ENCODE assay signal across 8 cellular contexts in the genomic region with DNA sequence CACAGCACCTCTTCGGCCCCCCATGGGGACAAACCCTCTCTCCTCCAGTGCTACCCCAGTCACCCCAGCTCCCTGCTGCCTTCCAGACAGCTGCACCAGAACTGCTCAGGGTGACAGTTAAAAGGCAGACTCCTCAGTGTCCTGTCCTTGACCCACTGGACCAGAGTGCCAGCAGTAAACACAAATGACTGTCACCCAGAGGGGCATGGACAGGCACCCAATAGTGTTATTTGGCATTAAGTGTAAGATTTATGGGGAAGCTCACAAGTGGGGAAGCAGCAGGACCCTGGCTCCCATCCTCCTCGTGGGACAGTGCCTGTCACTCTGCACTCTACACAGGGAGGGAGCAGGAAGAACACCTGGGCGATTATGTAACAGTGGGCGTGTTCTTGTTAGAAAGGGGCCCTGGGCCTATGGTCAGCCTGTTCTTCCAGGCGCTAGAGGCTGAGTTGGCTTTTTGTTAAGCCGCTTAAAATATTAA.
DNase-seq lines count a peak whose midpoint lies in the region; TF ChIP-seq lines count a peak whose summit lies in the region.

No MANE protein-coding gene starts in this region.

- TF ChIP-seq CTCF in foreskin fibroblast (IDR thresholded peaks at IDR 0.05; ENCODE audit: low read depth, low read length) = no peak

- H3K36me3 ChIP-seq in duodenal mucosa (ENCODE audit: control insufficient read depth in 1 of 2, insufficient read depth in 2 of 2, low read length in 2 of 2) = peaks cover 24 to 44% of the 10 kb centered on the region in 2 donors
- H3K36me3 ChIP-seq in rectal smooth muscle tissue (ENCODE audit: control insufficient read depth, insufficient read depth, low read length) = peaks cover 19% of the 10 kb centered on the region

- H3K4me3 ChIP-seq in duodenal mucosa (ENCODE audit: low read depth in 1 of 2, low read length in 2 of 2) = peak overlapping the region in 1 of 2 donors; percentile 1
- no peak overlapping the region for H3K4me3 ChIP-seq in rectal smooth muscle tissue (ENCODE audit: low read length)
- no peak overlapping the region for H3K4me3 ChIP-seq in foreskin fibroblast (ENCODE audit: low read depth in 1 of 2, low read length in 2 of 2)

- peaks cover 56 to 77% of the 10 kb centered on the region in 2 donors for H3K4me1 ChIP-seq in duodenal mucosa (ENCODE audit: control insufficient read depth in 1 of 2, insufficient read depth in 2 of 2, low read length in 2 of 2)
- H3K4me1 ChIP-seq in rectal smooth muscle tissue (ENCODE audit: control insufficient read depth, insufficient read depth, low read length) = peaks cover 34% of the 10 kb centered on the region

- no peaks in the 10 kb centered on the region for H3K27me3 ChIP-seq in duodenal mucosa (ENCODE audit: control insufficient read depth in 1 of 2, insufficient read depth in 2 of 2, low read length in 2 of 2)
- H3K27me3 ChIP-seq in rectal smooth muscle tissue (ENCODE audit: control insufficient read depth, insufficient read depth, low read length) = no peaks in the 10 kb centered on the region

- H3K9me3 ChIP-seq in duodenal mucosa (ENCODE audit: control insufficient read depth in 1 of 2, low read length in 2 of 2) = no peaks in the 10 kb centered on the region

- H3K27ac ChIP-seq in duodenal mucosa (ENCODE audit: low read depth, low read length) = no peak overlapping the region
- H3K27ac ChIP-seq in rectal smooth muscle tissue (ENCODE audit: low read depth, low read length) = peak overlapping the region; percentile 40

- H3K9ac ChIP-seq in duodenal mucosa (ENCODE audit: low read depth in 1 of 2, low read length in 2 of 2) (peak overlapping the region; percentile 1 to 43), rectal smooth muscle tissue (ENCODE audit: low read length) (no peak overlapping the region)

- peak; percentile 33 for DNase-seq in DMS 273 (lab: John Stamatoyannopoulos, UW; ENCODE audit: unreplicated experiment)
- no peak for DNase-seq in DMS 273 treated with DMSO at 0.1 percent for 48 hours (lab: John Stamatoyannopoulos, UW)
- peak; percentile 92 for DNase-seq in NCI-H82 (lab: John Stamatoyannopoulos, UW)
- DNase-seq in foreskin fibroblast = no peak
- DNase-seq in cerebellar nuclear complex (lab: John Stamatoyannopoulos, UW) = no peak
- no peak for DNase-seq in hippocampal formation (lab: John Stamatoyannopoulos, UW)

Comparison
In these comparisons a context has a peak if more than half of its experiments do, and no peak if none do; other contexts are left out.
1. DNase-seq: peak in DMS 273 (single experiment) and NCI-H82 (single experiment); none in DMS 273 treated with DMSO at 0.1 percent for 48 hours (single experiment), foreskin fibroblast (0 of 2), cerebellar nuclear complex (0 of 2) and hippocampal formation (0 of 2).